ENCODE assay signal across 8 cellular contexts in genomic region chr1:163406787-163407186, GRCh38.
"Had no signal": no experiment of that assay in that cellular context is flagged by ENCODE, and none has a peak within 500 bp of the region (broad histone marks: within the 10 kb centered on the region; RNA-seq: fewer than 3 reads in every experiment).

No MANE protein-coding gene starts in this region.

- H3K36me3 Mint-ChIP-seq: natural killer cell treated with Interleukin-12 subunit alpha and Interleukin-12 subunit beta and Interleukin-15 and Interleukin-18, amount 100 ng/mL, for 72 hours; stimulated activated effector memory CD8-positive, alpha-beta T cell treated with anti-CD3 and anti-CD28 coated beads, Interleukin-12 subunit alpha, Interleukin-12 subunit beta, amount 100 ng/mL, for 72 hours had no signal

- H3K4me3 Mint-ChIP-seq: activated naive CD4-positive, alpha-beta T cell treated with anti-CD3 and anti-CD28 coated beads for 36 hours; natural killer cell treated with Interleukin-12 subunit alpha and Interleukin-12 subunit beta and Interleukin-15 and Interleukin-18, amount 100 ng/mL, for 72 hours; stimulated activated effector memory CD8-positive, alpha-beta T cell treated with anti-CD3 and anti-CD28 coated beads, Interleukin-12 subunit alpha, Interleukin-12 subunit beta, amount 100 ng/mL, for 72 hours had no signal

- ATAC-seq: natural killer cell treated with Interleukin-12 subunit alpha and Interleukin-12 subunit beta and Interleukin-15 and Interleukin-18, amount 100 ng/mL, for 72 hours; stimulated activated effector memory CD8-positive, alpha-beta T cell treated with anti-CD3 and anti-CD28 coated beads, Interleukin-12 subunit alpha, Interleukin-12 subunit beta, amount 100 ng/mL, for 72 hours had no signal

- H3K9me3 Mint-ChIP-seq: activated naive CD4-positive, alpha-beta T cell treated with anti-CD3 and anti-CD28 coated beads for 36 hours; natural killer cell treated with Interleukin-12 subunit alpha and Interleukin-12 subunit beta and Interleukin-15 and Interleukin-18, amount 100 ng/mL, for 72 hours; stimulated activated effector memory CD8-positive, alpha-beta T cell treated with anti-CD3 and anti-CD28 coated beads, Interleukin-12 subunit alpha, Interleukin-12 subunit beta, amount 100 ng/mL, for 72 hours had no signal

- H3K27ac Mint-ChIP-seq: activated naive CD4-positive, alpha-beta T cell treated with anti-CD3 and anti-CD28 coated beads for 36 hours; natural killer cell treated with Interleukin-12 subunit alpha and Interleukin-12 subunit beta and Interleukin-15 and Interleukin-18, amount 100 ng/mL, for 72 hours; stimulated activated effector memory CD8-positive, alpha-beta T cell treated with anti-CD3 and anti-CD28 coated beads, Interleukin-12 subunit alpha, Interleukin-12 subunit beta, amount 100 ng/mL, for 72 hours had no signal

- DNase-seq: activated CD4-positive, alpha-beta T cell treated with anti-CD3 and anti-CD28 coated beads for 1 hour; activated CD4-positive, alpha-beta T cell treated with anti-CD3 and anti-CD28 coated beads, Interleukin-2, amount 50 U/mL, for 4 hours; activated naive CD4-positive, alpha-beta T cell treated with anti-CD3 and anti-CD28 coated beads for 36 hours; activated T-cell treated with anti-CD3 and anti-CD28 coated beads for 4 hours; hippocampal formation; T-helper 9 cell had no signal
